ENCODE assay signal across 8 cellular contexts in genomic region chr2:119517433-119517832, GRCh38. TPM values are rescaled to one million over a fixed set of nuclear protein-coding genes. Genes with fewer than 3 reads are reported as not detected.
DNase-seq lines count a peak whose midpoint lies in the region; ATAC-seq, FAIRE-seq and TF ChIP-seq lines count a peak whose summit lies in the region.

No MANE protein-coding gene starts in this region.

- H4K20me1 ChIP-seq in HepG2 (ENCODE audit: insufficient read depth, low read length), result no peaks in the 10 kb centered on the region

- peak; percentile 3 to 58 (median 34) for DNase-seq in NCI-H1417 (lab: John Stamatoyannopoulos, UW)
- DNase-seq in NCI-H1417 treated with DMSO at 0.1 percent for 48 hours (lab: John Stamatoyannopoulos, UW), result no peak
- DNase-seq in HuH-7 (ENCODE audit: low spot score), result peak; percentile 87
- DNase-seq in SIG-M5 treated with dmso at 0.1 percent for 504 hours (lab: John Stamatoyannopoulos, UW; ENCODE audit: unreplicated experiment), result peak; percentile 75
- DNase-seq in body of pancreas, result peak; percentile 81 to 87 (median 86)
- DNase-seq in HepG2 (ENCODE audit: low spot score), result peak; percentile 54
- DNase-seq in testis, result peak; percentile 79

- H3K27me3 ChIP-seq in body of pancreas (peaks cover 0 to 2% of the 10 kb centered on the region in 2 donors), HepG2 (ENCODE audit: control insufficient read depth in 1 of 2, insufficient read depth in 2 of 2, low read length in 2 of 2) (peaks cover 0 to 25% of the 10 kb centered on the region in 2 experiments; a peak in 3 of 5 replicates), testis (no peaks in the 10 kb centered on the region)

- TF ChIP-seq CTCF in body of pancreas (IDR thresholded peaks at IDR 0.05) (peak; percentile 67 to 95 (median 82)), HepG2 (CRISPR knock-in tag; IDR thresholded peaks at IDR 0.05) (peak; percentile 86), testis (IDR thresholded peaks at IDR 0.05) (peak; percentile 36 to 57 (median 39))

- no peaks in the 10 kb centered on the region for H3K36me3 ChIP-seq in body of pancreas (replicated peaks in 1 of 2; ENCODE audit: insufficient read depth in 1 of 2, low read depth in 2 of 2)
- no peaks in the 10 kb centered on the region for H3K36me3 ChIP-seq in HepG2 (replicated peaks in 1 of 2; ENCODE audit: control insufficient read depth in 1 of 2, insufficient read depth in 2 of 2, low read length in 2 of 2)
- no peaks in the 10 kb centered on the region for H3K36me3 ChIP-seq in testis (ENCODE audit: low read depth, missing control alignments)

- POLR2A ChIA-PET in HepG2 (lab: Yijun Ruan, JAX), result no interaction called here

- in situ Hi-C loops in HepG2 (cut with HindIII; ENCODE audit: extremely low pct_ligation_motif_present, low pct_unique_long_range_greater_than_20kb), result no loop called here

- 12 to 17% methylated on average over 7 of the region's 7 CpGs for WGBS in body of pancreas, 2 donors
- WGBS in HepG2 (ENCODE audit: low lambda C conversion rate), result 10% methylated on average over 7 of the region's 7 CpGs
- 52 to 53% methylated on average over 7 of the region's 7 CpGs for WGBS in testis, 2 donors

- peak overlapping the region in 3 of 4 donors; percentile 20 to 59 (median 33) for H3K27ac ChIP-seq in body of pancreas
- no peak overlapping the region for H3K27ac ChIP-seq in HepG2 (ENCODE audit: extremely low read length, insufficient read depth, low read length)
- H3K27ac ChIP-seq in testis, result no peak overlapping the region

- TF ChIP-seq EP300 in HepG2 (IDR thresholded peaks at IDR 0.05; ENCODE audit: low read depth in 2 of 2, low read length in 2 of 2), result no peak
- TF ChIP-seq EP300 in HepG2 (CRISPR knock-in tag; IDR thresholded peaks at IDR 0.05; ENCODE audit: borderline replicate concordance), result no peak

- peak; percentile 95 for FAIRE-seq in HepG2 (lab: Jason Lieb, UNC)

- no peak overlapping the region for H3K9ac ChIP-seq in HepG2 (ENCODE audit: insufficient read depth, low read depth, low read length)

- TF ChIP-seq RAD21 in HepG2 (CRISPR knock-in tag; IDR thresholded peaks at IDR 0.05), result peak; percentile 64; the same call in 1 of the 2 replicates

- no peak for TF ChIP-seq POLR2A in body of pancreas (IDR thresholded peaks at IDR 0.05)
- TF ChIP-seq POLR2A in HepG2 (IDR thresholded peaks at IDR 0.05; ENCODE audit: insufficient read depth in 1 of 2, low read depth in 2 of 2, low read length in 2 of 2), result no peak
- no peak for TF ChIP-seq POLR2A in testis (IDR thresholded peaks at IDR 0.05)

- no peaks in the 10 kb centered on the region for H3K79me2 ChIP-seq in HepG2 (ENCODE audit: insufficient read depth, low read length)

- CTCF ChIA-PET in HepG2 (lab: Yijun Ruan, JAX; ENCODE audit: low intra/inter-chr PET ratio, low total read pairs), result interaction anchor here (1.9 kb wide), 1 partner anchor 142 kb away, joined by 12 read pairs; no protein-coding TSS in a partner anchor

- H3K9me3 ChIP-seq in body of pancreas (no peaks in the 10 kb centered on the region), HepG2 (ENCODE audit: low read length) (no peaks in the 10 kb centered on the region), testis (no peaks in the 10 kb centered on the region)

- no peak overlapping the region for H3K4me3 ChIP-seq in body of pancreas
- no peak overlapping the region for H3K4me3 ChIP-seq in HepG2 (replicated peaks in 1 of 3; ENCODE audit: insufficient read depth in 1 of 3, low read depth in 2 of 3, low read length in 3 of 3)
- H3K4me3 ChIP-seq in testis, result no peak overlapping the region

- no peak overlapping the region for H3K4me2 ChIP-seq in HepG2 (ENCODE audit: low read depth, low read length)

- ATAC-seq in GM21529 (IDR thresholded peaks at IDR 0.05; ENCODE audit: unreplicated experiment) (peak; percentile 91), body of pancreas (peak; percentile 91), HepG2 (peak; percentile 97)

- no TSS peak for BruUV-seq in HepG2 (replicated peaks; lab: Mats Ljungman, UMichigan)

- intact Hi-C loops in body of pancreas (cut with DNase I) (loop anchor here (5.0 to 10.0 kb wide), 2 partner anchors 77 to 145 kb away; no protein-coding TSS in a partner anchor), HepG2 (cut with micrococcal nuclease; ENCODE audit: unreplicated experiment) (no loop called here), testis (cut with DNase I; ENCODE audit: low total_unique reads) (no loop called here)

- H2AFZ ChIP-seq in HepG2 (ENCODE audit: low read length), result no peak overlapping the region

- H3K4me1 ChIP-seq in body of pancreas (peaks cover 41% of the 10 kb centered on the region), HepG2 (ENCODE audit: insufficient read depth, low read length) (no peaks in the 10 kb centered on the region), testis (peaks cover 4% of the 10 kb centered on the region)

TF ChIP-seq in HepG2, 621 proteins besides CTCF, POLR2A, EP300 and RAD21 (continues in another document):
- TF ChIP-seq SETDB1 (CRISPR knock-in tag; IDR thresholded peaks at IDR 0.05; ENCODE audit: borderline replicate concordance) (no peak), ZKSCAN1 (IDR thresholded peaks at IDR 0.05; ENCODE audit: low read length) (no peak), DNMT1 (CRISPR knock-in tag; IDR thresholded peaks at IDR 0.05) (0 out of 2 replicates have a peak, but pooled peaks have one; percentile 69), ZBTB25 (CRISPR knock-in tag; IDR thresholded peaks at IDR 0.05) (no peak), FOXA1 (IDR thresholded peaks at IDR 0.05) (no peak), FOXA1 (CRISPR knock-in tag; IDR thresholded peaks at IDR 0.05) (peak; percentile 54; the same call in 1 of the 2 replicates), ZIK1 (CRISPR knock-in tag; IDR thresholded peaks at IDR 0.05; ENCODE audit: borderline replicate concordance, low read depth) (no peak)

RNA-seq across cellular contexts. Expression of gene SCTR, which starts 6.8 kb away (rescaled TPM):
- total RNA-seq in body of pancreas (100 to 1,000 TPM in 1 of 2 donors, 10 to 100 TPM in 1; 69.0 to 183 TPM), HepG2 (2016; rRNA removed; fragmentation: Illumina TruSeq; extraction: Trizol) (not detected in 2 replicates), testis (1 to 10 TPM; 1.1 to 2.0 TPM)
- total RNA-seq in HepG2 (2016; cell fraction: cytosol; rRNA removed; fragmentation: Illumina TruSeq; extraction: Trizol; ENCODE audit: low read depth), result not detected in 2 replicates
- total RNA-seq in HepG2 (2016; cell fraction: insoluble cytoplasmic fraction; rRNA removed; fragmentation: Illumina TruSeq; extraction: Trizol), result not detected in 2 replicates
- total RNA-seq in HepG2 (2016; cell fraction: membrane; rRNA removed; fragmentation: Illumina TruSeq; extraction: Trizol), result not detected in 2 replicates
- total RNA-seq in HepG2 (2016; cell fraction: nucleus; rRNA removed; fragmentation: Illumina TruSeq; extraction: Trizol), result not detected in 2 replicates
- polyA plus RNA-seq in HepG2 (2011; rRNA removed) (not detected in 2 replicates), testis (ENCODE audit: insufficient read depth, low read depth, low replicate concordance) (6.6 TPM)
- polyA plus RNA-seq in HepG2 (2011; cell fraction: cytosol; rRNA removed), result not detected in 2 replicates
- polyA plus RNA-seq in HepG2 (2011; cell fraction: nucleus; rRNA removed), result not detected in 2 replicates
- polyA plus RNA-seq in HepG2 (2012), result 2.8 and 3.7 TPM in 2 replicates
- not detected in 2 replicates for polyA plus RNA-seq in HepG2 (2016; cell fraction: cytosol; fragmentation: Illumina TruSeq; extraction: Trizol; ENCODE audit: low read depth)
- not detected in 2 replicates for polyA plus RNA-seq in HepG2 (2016; cell fraction: insoluble cytoplasmic fraction; fragmentation: Illumina TruSeq; extraction: Trizol; ENCODE audit: low read depth)
- polyA plus RNA-seq in HepG2 (2016; cell fraction: membrane; fragmentation: Illumina TruSeq; extraction: Trizol; ENCODE audit: low read depth), result not detected in 2 replicates
- polyA plus RNA-seq in HepG2 (2016; cell fraction: nucleus; fragmentation: Illumina TruSeq; extraction: Trizol; ENCODE audit: insufficient read depth, low read depth), result not detected in 2 replicates
- not detected in 2 replicates for polyA minus RNA-seq in HepG2 (2011; rRNA and poly(A)+ RNA removed; ENCODE audit: low replicate concordance)
- not detected in 2 replicates for polyA minus RNA-seq in HepG2 (2011; cell fraction: cytosol; rRNA and poly(A)+ RNA removed)
- polyA minus RNA-seq in HepG2 (2011; cell fraction: nucleus; rRNA and poly(A)+ RNA removed), result not detected in 2 replicates

RNA-seq across cellular contexts. Expression of gene CFAP221, which starts 26.8 kb away (rescaled TPM):
- 10 to 100 TPM; 12.2 to 21.5 TPM for total RNA-seq in body of pancreas
- not detected in 2 replicates for total RNA-seq in HepG2 (2016; rRNA removed; fragmentation: Illumina TruSeq; extraction: Trizol)
- 0.20 and 0.26 TPM in 2 replicates for total RNA-seq in HepG2 (2016; cell fraction: cytosol; rRNA removed; fragmentation: Illumina TruSeq; extraction: Trizol; ENCODE audit: low read depth)
- total RNA-seq in HepG2 (2016; cell fraction: insoluble cytoplasmic fraction; rRNA removed; fragmentation: Illumina TruSeq; extraction: Trizol), result not detected in 2 replicates
- total RNA-seq in HepG2 (2016; cell fraction: membrane; rRNA removed; fragmentation: Illumina TruSeq; extraction: Trizol), result 0.43 TPM in 1 of 2 replicates, not detected in the other
- not detected in 2 replicates for total RNA-seq in HepG2 (2016; cell fraction: nucleus; rRNA removed; fragmentation: Illumina TruSeq; extraction: Trizol)
- polyA plus RNA-seq in HepG2 (2011; rRNA removed), result not detected in 2 replicates
- polyA plus RNA-seq in HepG2 (2011; cell fraction: cytosol; rRNA removed), result not detected in 2 replicates
- polyA plus RNA-seq in HepG2 (2011; cell fraction: nucleus; rRNA removed), result not detected in 2 replicates
- not detected in 2 replicates for polyA plus RNA-seq in HepG2 (2012)
- 0.26 and 0.33 TPM in 2 replicates for polyA plus RNA-seq in HepG2 (2016; cell fraction: cytosol; fragmentation: Illumina TruSeq; extraction: Trizol; ENCODE audit: low read depth)
- polyA plus RNA-seq in HepG2 (2016; cell fraction: insoluble cytoplasmic fraction; fragmentation: Illumina TruSeq; extraction: Trizol; ENCODE audit: low read depth), result not detected in 2 replicates
- not detected in 2 replicates for polyA plus RNA-seq in HepG2 (2016; cell fraction: membrane; fragmentation: Illumina TruSeq; extraction: Trizol; ENCODE audit: low read depth)
- not detected in 2 replicates for polyA plus RNA-seq in HepG2 (2016; cell fraction: nucleus; fragmentation: Illumina TruSeq; extraction: Trizol; ENCODE audit: insufficient read depth, low read depth)
- not detected in 2 replicates for polyA minus RNA-seq in HepG2 (2011; rRNA and poly(A)+ RNA removed; ENCODE audit: low replicate concordance)
- not detected in 2 replicates for polyA minus RNA-seq in HepG2 (2011; cell fraction: cytosol; rRNA and poly(A)+ RNA removed)
- polyA minus RNA-seq in HepG2 (2011; cell fraction: nucleus; rRNA and poly(A)+ RNA removed), result not detected in 2 replicates
- 10 to 100 TPM; 28.2 to 62.4 TPM for total RNA-seq in testis
- polyA plus RNA-seq in testis (ENCODE audit: insufficient read depth, low read depth, low replicate concordance), result 91.2 TPM

Comparison
In these comparisons a context has a peak if more than half of its experiments do, and no peak if none do; other contexts are left out.
1. H3K27ac ChIP-seq: peak in body of pancreas (3 of 4); none in HepG2 (single experiment) and testis (0 of 2).
2. RNA of gene SCTR, which starts 6.8 kb away (total RNA-seq): 69.0 to 183 TPM in body of pancreas; 1.1 to 2.0 TPM in testis and not detected in HepG2; every median in the first group is over 10 times any median in the second.
3. RNA of gene CFAP221, which starts 26.8 kb away (total RNA-seq): 28.2 to 62.4 TPM in testis and 12.2 to 21.5 TPM in body of pancreas; 0.20 to 0.43 TPM in HepG2; every median in the first group is over 4 times any median in the second.
4. Peak in every context shown above with its lines, with median percentiles within 50 percentile points of each other: ATAC-seq and CTCF ChIP-seq.